9 cellular contexts compared by ENCODE assay signal in genomic region chr4:133152330-133152791, GRCh38. TPM values are rescaled to one million over a fixed set of nuclear protein-coding genes. Genes with fewer than 3 reads are reported as not detected.
A peak's percentile ranks its signal among the peaks of the same experiment; 100 is the strongest.
DNase-seq lines count a peak whose midpoint lies in the region; ATAC-seq and TF ChIP-seq lines count a peak whose summit lies in the region.
"Had no signal": no experiment of that assay in that cellular context is flagged by ENCODE, and none has a peak within 500 bp of the region (broad histone marks: within the 10 kb centered on the region; RNA-seq: fewer than 3 reads in every experiment).

No MANE protein-coding gene starts in this region.

- no peak overlapping the region for H2BK120ac ChIP-seq in mesendoderm (ENCODE audit: low read depth, low read length)

- H3K4ac ChIP-seq in mesendoderm (ENCODE audit: low read depth, low read length), result no peak overlapping the region

- no peak for TF ChIP-seq EP300 in upper lobe of left lung (IDR thresholded peaks at IDR 0.05)

- H4K5ac ChIP-seq in mesendoderm (ENCODE audit: low read length), result no peak overlapping the region

- intact Hi-C loops in breast epithelium (cut with DNase I; ENCODE audit: low total_unique reads) (no loop called here), MCF 10A (cut with micrococcal nuclease) (no loop called here)

- no peaks in the 10 kb centered on the region for H3K9me3 ChIP-seq in breast epithelium
- H3K9me3 ChIP-seq in upper lobe of left lung, result no peaks in the 10 kb centered on the region

- H3K27ac Mint-ChIP-seq in MCF 10A (ENCODE audit: low read depth, unreplicated experiment), result no peak overlapping the region

- BruUV-seq in MCF 10A (replicated peaks; lab: Mats Ljungman, UMichigan), result no TSS peak

- peaks cover 62% of the 10 kb centered on the region for H3K79me2 ChIP-seq in mesendoderm (ENCODE audit: control insufficient read depth, insufficient read depth, low read length)

- H3K4me3 Mint-ChIP-seq in MCF 10A (ENCODE audit: unreplicated experiment), result no peak overlapping the region

- H3K4me1 Mint-ChIP-seq in MCF 10A (ENCODE audit: insufficient read depth, unreplicated experiment), result peaks cover 2% of the 10 kb centered on the region

- peaks cover 6 to 27% of the 10 kb centered on the region in 2 donors for H3K4me1 ChIP-seq in breast epithelium
- H3K4me1 ChIP-seq in mesendoderm (ENCODE audit: control insufficient read depth, low read depth, low read length), result no peaks in the 10 kb centered on the region
- peaks cover 39 to 59% (median 48%) of the 10 kb centered on the region in 4 donors for H3K4me1 ChIP-seq in upper lobe of left lung

- H2AK5ac ChIP-seq in mesendoderm (ENCODE audit: low read length), result no peak overlapping the region

- H3K27me3 ChIP-seq in breast epithelium, result peaks cover 3 to 84% of the 10 kb centered on the region in 2 donors
- no peaks in the 10 kb centered on the region for H3K27me3 ChIP-seq in mesendoderm (ENCODE audit: insufficient read depth, low read length, poor library complexity)
- H3K27me3 ChIP-seq in upper lobe of left lung, result peaks cover 0 to 35% (median 18%) of the 10 kb centered on the region in 4 donors

- H3K36me3 ChIP-seq in breast epithelium (no peaks in the 10 kb centered on the region), mesendoderm (ENCODE audit: control insufficient read depth, insufficient read depth, low read length) (no peaks in the 10 kb centered on the region), upper lobe of left lung (no peaks in the 10 kb centered on the region)

- H3K23ac ChIP-seq in mesendoderm (ENCODE audit: low read length), result peak overlapping the region; percentile 80

- peaks cover 4% of the 10 kb centered on the region for H3K79me1 ChIP-seq in mesendoderm (ENCODE audit: low read length)

- TF ChIP-seq CTCF in breast epithelium (IDR thresholded peaks at IDR 0.05) (no peak), MCF 10A (IDR thresholded peaks at IDR 0.05; ENCODE audit: unreplicated experiment) (no peak), choroid plexus epithelial cell (conservative IDR thresholded peaks at IDR 0.05; ENCODE audit: low read depth, low read length) (no peak), upper lobe of left lung (IDR thresholded peaks at IDR 0.05) (no peak)

- WGBS in mesendoderm (ENCODE audit: extremely low coverage, insufficient coverage, low lambda C conversion rate), result no CpG with 5 or more reads among the region's 26 CpGs
- 1 to 2% methylated on average over 10 to 22 of the region's 26 CpGs for WGBS in upper lobe of left lung, 2 donors

- H3K4me3 ChIP-seq in breast epithelium (peak overlapping the region; percentile 6 to 63 (median 42)), choroid plexus epithelial cell (ENCODE audit: low read depth, low read length) (peak overlapping the region; percentile 64), mesendoderm (ENCODE audit: low read length) (peak overlapping the region; percentile 64), upper lobe of left lung (peak overlapping the region in 3 of 4 donors; percentile 40 to 47 (median 45))

- H3K56ac ChIP-seq in mesendoderm (ENCODE audit: low read length), result peak overlapping the region; percentile 97

- H3K18ac ChIP-seq in mesendoderm (ENCODE audit: low read length), result peak overlapping the region; percentile 29

- peaks cover 5% of the 10 kb centered on the region for H3K9me3 Mint-ChIP-seq in MCF 10A (ENCODE audit: unreplicated experiment)

- no peak overlapping the region for H4K8ac ChIP-seq in mesendoderm (ENCODE audit: low read depth, low read length)

- H3K27me3 Mint-ChIP-seq in MCF 10A (ENCODE audit: insufficient read depth, unreplicated experiment), result peaks cover 39% of the 10 kb centered on the region

- ATAC-seq in upper lobe of left lung (ENCODE audit: low FRiP score in 2 of 2), result no peak
- ATAC-seq in HG03196 (IDR thresholded peaks at IDR 0.05; ENCODE audit: unreplicated experiment), result no peak
- ATAC-seq in HG03280 (IDR thresholded peaks at IDR 0.05; ENCODE audit: unreplicated experiment), result no peak
- no peak for ATAC-seq in HG03159 (IDR thresholded peaks at IDR 0.05; ENCODE audit: unreplicated experiment)

- POLR2A ChIA-PET in MCF 10A (lab: Yijun Ruan, JAX), result no interaction called here

- H3K27ac ChIP-seq in breast epithelium (no peak overlapping the region), mesendoderm (ENCODE audit: low read depth, low read length) (peak overlapping the region; percentile 2), upper lobe of left lung (no peak overlapping the region)

- DNase-seq in breast epithelium (ENCODE audit: low spot score in 2 of 2) (no peak), MCF 10A (ENCODE audit: unreplicated experiment) (no peak), choroid plexus epithelial cell (ENCODE audit: low read depth) (peak; percentile 27), mesendoderm (peak; percentile 25), upper lobe of left lung (no peak)
- DNase-seq: stimulated activated CD4-positive, alpha-beta T cell treated with anti-CD3 and anti-CD28 coated beads, Interleukin-2, amount 100 ng/mL, for 48 hours had no signal

- H3K9ac ChIP-seq in mesendoderm (ENCODE audit: low read length), result peak overlapping the region; percentile 79

- TF ChIP-seq POLR2A in breast epithelium (IDR thresholded peaks at IDR 0.05), result no peak
- no peak for TF ChIP-seq POLR2A in upper lobe of left lung (IDR thresholded peaks at IDR 0.05)

- peak overlapping the region; percentile 21 for H3K4me2 ChIP-seq in mesendoderm (ENCODE audit: low read length)

- CTCF ChIA-PET in MCF 10A (lab: Yijun Ruan, JAX), result interaction anchor here (0.7 to 4.9 kb wide), 6 partner anchors 10 to 1625 kb away, joined by 3 to 26 read pairs (median 8); no protein-coding TSS in a partner anchor

- H2BK15ac ChIP-seq in mesendoderm (replicated peaks; ENCODE audit: low read depth), result no peak overlapping the region

- H3K36me3 Mint-ChIP-seq in MCF 10A (ENCODE audit: insufficient read depth, unreplicated experiment), result no peaks in the 10 kb centered on the region

- H2BK5ac ChIP-seq in mesendoderm (ENCODE audit: low read length), result peak overlapping the region; percentile 20

RNA-seq across cellular contexts. Expression of gene PCDH10, which starts 3.3 kb away (rescaled TPM):
- total RNA-seq in breast epithelium, result under 1 TPM in 2 of 3 donors, not detected in 1; 0.33 to 0.44 TPM
- not detected in 2 replicates for total RNA-seq in MCF 10A (2022)
- 86.0 TPM for polyA plus RNA-seq in mesendoderm (2013, experiment 1 of 2)
- 86.7 TPM for polyA plus RNA-seq in mesendoderm (2013, experiment 2 of 2)
- total RNA-seq in upper lobe of left lung, result 1 to 10 TPM in 1 of 6 donors, under 1 TPM in 4, not detected in 1; 0.39 to 1.3 (median 0.76) TPM

Comparison
In these comparisons a context has a peak if more than half of its experiments do, and no peak if none do; other contexts are left out.
1. DNase-seq: peak in choroid plexus epithelial cell (single experiment) and mesendoderm (single experiment); none in breast epithelium (0 of 2), MCF 10A (single experiment) and upper lobe of left lung (0 of 2).
2. Peak in every context shown above with its lines, with median percentiles within 50 percentile points of each other: H3K4me3 ChIP-seq.